In the genomic region with DNA sequence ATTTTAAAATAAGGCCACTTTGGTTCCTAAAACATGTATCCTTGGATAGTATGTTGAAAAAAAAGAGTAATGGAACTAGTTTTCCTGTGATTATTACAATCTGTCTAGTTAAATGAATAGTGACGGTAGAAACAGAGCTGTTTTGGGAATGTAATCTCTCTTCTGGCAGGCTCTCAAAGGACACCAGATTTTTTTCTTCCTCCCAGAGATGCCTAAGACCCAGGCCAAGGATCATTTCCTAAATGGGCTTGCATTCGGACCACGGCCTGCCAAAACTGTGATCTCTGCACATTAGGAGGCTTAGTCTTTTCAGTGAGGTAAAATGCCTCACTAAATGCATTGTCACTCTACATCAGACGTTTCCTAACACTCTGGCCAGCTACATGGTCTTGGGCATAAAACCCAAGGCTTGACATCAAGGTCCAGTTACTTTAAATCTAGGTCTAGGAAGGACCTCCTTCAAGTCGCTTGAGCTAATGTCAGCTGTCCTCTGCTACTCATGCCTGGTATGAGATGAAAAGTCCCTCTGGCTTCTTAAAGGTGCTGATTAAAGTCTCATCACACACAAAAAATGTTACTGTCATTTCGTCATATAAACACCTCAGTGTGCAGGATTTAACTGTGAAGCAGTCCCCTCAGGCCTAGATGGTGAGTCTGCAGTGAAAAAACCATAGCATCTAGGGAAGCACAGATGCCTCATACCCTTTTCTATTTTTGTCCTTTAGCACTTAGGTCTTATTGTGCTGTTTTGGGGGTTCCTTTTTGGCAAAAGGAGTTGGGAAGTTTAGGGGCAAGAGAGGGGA, we compare ENCODE assay signal across 11 cellular contexts. TPM values are rescaled to one million over a fixed set of nuclear protein-coding genes. Genes with fewer than 3 reads are reported as not detected.
DNase-seq lines count a peak whose midpoint lies in the region; ATAC-seq and TF ChIP-seq lines count a peak whose summit lies in the region.
"Had no signal": no experiment of that assay in that cellular context is flagged by ENCODE, and none has a peak within 500 bp of the region (broad histone marks: within the 10 kb centered on the region; RNA-seq: fewer than 3 reads in every experiment).

No MANE protein-coding gene starts in this region.

- no peaks in the 10 kb centered on the region for H3K27me3 ChIP-seq in vagina

- H3K4me1 Mint-ChIP-seq in nephron progenitor cell = peaks cover 26% of the 10 kb centered on the region

- H3K36me3 ChIP-seq in vagina = no peaks in the 10 kb centered on the region

- TF ChIP-seq POLR2A in vagina (IDR thresholded peaks at IDR 0.05) = no peak

- peaks cover 37% of the 10 kb centered on the region for H3K4me1 ChIP-seq in vagina

- peaks cover 70% of the 10 kb centered on the region for H3K36me3 Mint-ChIP-seq in nephron progenitor cell (ENCODE audit: low read depth)

- no peak overlapping the region for H3K4me3 Mint-ChIP-seq in nephron progenitor cell

- peaks cover 3% of the 10 kb centered on the region for H3K27me3 Mint-ChIP-seq in nephron progenitor cell (ENCODE audit: low read depth, poor library complexity)

- intact Hi-C loops in vagina (cut with DNase I) = no loop called here

- H3K9me3 Mint-ChIP-seq in nephron progenitor cell = no peaks in the 10 kb centered on the region

- peak overlapping the region; percentile 37 for H3K27ac Mint-ChIP-seq in nephron progenitor cell

- TF ChIP-seq CTCF in fibroblast of pulmonary artery (IDR thresholded peaks at IDR 0.05; ENCODE audit: low read length, missing control alignments) (no peak), nephron progenitor cell (IDR thresholded peaks at IDR 0.05) (no peak), vagina (IDR thresholded peaks at IDR 0.05) (no peak)

- DNase-seq in fibroblast of pulmonary artery (ENCODE audit: low read depth) (peak; percentile 70), nephron progenitor cell (no peak), vagina (ENCODE audit: extremely low spot score in 2 of 2) (no peak), OCI-M2 (lab: John Stamatoyannopoulos, UW; ENCODE audit: unreplicated experiment) (no peak)
- DNase-seq: activated CD4-positive, alpha-beta T cell treated with anti-CD3 and anti-CD28 coated beads, Interleukin-2, amount 50 U/mL, for 1 hour; activated naive CD4-positive, alpha-beta T cell treated with Interleukin-2 at 50 U/mL for 16 hours; left colon; stimulated activated CD8-positive, alpha-beta memory T cell treated with anti-CD3 and anti-CD28 coated beads, Interleukin-4, amount 100 ng/mL, for 48 hours had no signal

- H3K27ac ChIP-seq in angular gyrus (ENCODE audit: low read depth, low read length) (peak overlapping the region; percentile 52), vagina (peak overlapping the region; percentile 65)

- H3K4me3 ChIP-seq in fibroblast of pulmonary artery (replicated peaks; ENCODE audit: low read depth, low read length) (no peak overlapping the region), vagina (no peak overlapping the region)

- no peak for ATAC-seq in HG03571 (IDR thresholded peaks at IDR 0.05; ENCODE audit: unreplicated experiment)
- ATAC-seq in HG03457 (IDR thresholded peaks at IDR 0.05; ENCODE audit: unreplicated experiment) = no peak

- no peaks in the 10 kb centered on the region for H3K9me3 ChIP-seq in vagina

RNA-seq across cellular contexts. Expression of a gene that starts 47.7 kb away (rescaled TPM):
- total RNA-seq in vagina = 67.8 TPM
